Comparison of ENCODE assay signal across 32 cellular contexts in the genomic region with DNA sequence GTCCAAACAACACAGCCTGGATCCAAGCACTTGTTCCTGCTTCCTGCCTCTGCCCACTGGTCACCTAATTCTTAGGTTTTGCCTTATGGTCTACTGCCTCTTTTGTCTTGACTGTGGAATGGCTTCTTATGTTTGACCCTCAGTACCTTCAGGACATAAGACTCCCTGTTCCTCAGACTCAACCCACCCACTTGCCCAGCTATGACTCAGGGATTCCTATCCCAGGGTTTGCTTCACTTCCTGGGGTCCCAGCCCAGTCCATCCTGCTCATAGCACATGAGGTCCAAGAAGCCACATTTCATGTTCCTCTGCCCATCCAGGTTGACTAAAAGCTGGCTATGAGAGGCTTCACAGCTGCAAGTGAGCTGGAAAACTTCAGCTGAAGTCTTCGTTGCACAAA.
A peak's percentile ranks its signal among the peaks of the same experiment; 100 is the strongest.
DNase-seq lines count a peak whose midpoint lies in the region; FAIRE-seq and TF ChIP-seq lines count a peak whose summit lies in the region.
"Had no signal": no experiment of that assay in that cellular context is flagged by ENCODE, and none has a peak within 500 bp of the region (broad histone marks: within the 10 kb centered on the region; RNA-seq: fewer than 3 reads in every experiment).

No MANE protein-coding gene starts in this region.

- no peaks in the 10 kb centered on the region for H3K27me3 Mint-ChIP-seq in activated T-cell treated with anti-CD3 and anti-CD28 coated beads, Interleukin-2, amount 50 U/mL, for 24 hours

- peak overlapping the region; percentile 80 for H3K27ac ChIP-seq in VCaP
- H3K27ac ChIP-seq: A549, KMS-11 had no signal

- H3K36me3 Mint-ChIP-seq in activated T-cell treated with anti-CD3 and anti-CD28 coated beads, Interleukin-2, amount 50 U/mL, for 24 hours (ENCODE audit: low read depth) = no peaks in the 10 kb centered on the region
- H3K36me3 Mint-ChIP-seq: CD4-positive, alpha-beta memory T cell; IgD-negative memory B cell had no signal

- H3K4me1 Mint-ChIP-seq in activated T-cell treated with anti-CD3 and anti-CD28 coated beads, Interleukin-2, amount 50 U/mL, for 24 hours (ENCODE audit: low read depth) = no peaks in the 10 kb centered on the region
- H3K4me1 Mint-ChIP-seq: CD4-positive, alpha-beta memory T cell; IgD-negative memory B cell had no signal

- TF ChIP-seq POLR2A in GM12892 (IDR thresholded peaks at IDR 0.05; ENCODE audit: low read depth, low read length) = no peak

- FAIRE-seq in GM12892 (lab: Jason Lieb, UNC) = no peak
- FAIRE-seq: A549, GM12891, GM19239 had no signal

- DNase-seq in GM03348 (ENCODE audit: low spot score) (peak; percentile 40), choroid plexus epithelial cell (ENCODE audit: low read depth) (peak; percentile 28), iris pigment epithelial cell (ENCODE audit: low read depth) (peak; percentile 34), activated T-cell treated with anti-CD3 and anti-CD28 coated beads for 4 hours (no peak), GM12892 (ENCODE audit: insufficient read length) (no peak)
- no peak for DNase-seq in activated CD4-positive, alpha-beta T cell treated with anti-CD3 and anti-CD28 coated beads, Interleukin-2, amount 50 U/mL, for 48 hours
- DNase-seq in activated T-cell treated with anti-CD3 and anti-CD28 coated beads, Interleukin-2, amount 50 U/mL, for 24 hours = no peak
- DNase-seq: C1 segment of cervical spinal cord; CD4-positive, alpha-beta memory T cell; COR-L47; DMS53; GDM1; HFFc6; NCI-H1092; NCI-H1417 treated with DMSO at 0.1 percent for 48 hours; NCI-H187; NCI-H2081 treated with DMSO at 0.1 percent for 48 hours; NCI-H2171 treated with DMSO at 0.1 percent for 48 hours; NCI-H524 treated with DMSO at 0.1 percent for 48 hours; NCI-H82; NK-92 treated with Interleukin-12 subunit alpha and Interleukin-12 subunit beta, amount 100 ng/mL, for 24 hours; PC-3; SK-N-SH; SW 1271 had no signal

- TF ChIP-seq CTCF in VCaP (conservative IDR thresholded peaks at IDR 0.05) (no peak), choroid plexus epithelial cell (conservative IDR thresholded peaks at IDR 0.05; ENCODE audit: low read depth, low read length) (no peak)

- no peak overlapping the region for H3K4me3 ChIP-seq in choroid plexus epithelial cell (ENCODE audit: low read depth, low read length)
- H3K4me3 ChIP-seq: A549, GM23338, HAP-1 had no signal

- H3K9me3 Mint-ChIP-seq in activated T-cell treated with anti-CD3 and anti-CD28 coated beads, Interleukin-2, amount 50 U/mL, for 24 hours = peaks cover 7% of the 10 kb centered on the region
- H3K9me3 Mint-ChIP-seq: GM23338, HFFc6 had no signal

- H3K4me3 Mint-ChIP-seq in activated T-cell treated with anti-CD3 and anti-CD28 coated beads, Interleukin-2, amount 50 U/mL, for 24 hours = no peak overlapping the region
- H3K4me3 Mint-ChIP-seq: CD4-positive, alpha-beta memory T cell; GM23338; HFFc6; IgD-negative memory B cell had no signal

- H3K27ac Mint-ChIP-seq in activated T-cell treated with anti-CD3 and anti-CD28 coated beads, Interleukin-2, amount 50 U/mL, for 24 hours = no peak overlapping the region
- H3K27ac Mint-ChIP-seq: CD4-positive, alpha-beta memory T cell; GM23338; HFFc6; IgD-negative memory B cell had no signal

Comparison
In these comparisons a context has a peak if more than half of its experiments do, and no peak if none do; other contexts are left out.
1. DNase-seq: peak in GM03348 (single experiment), choroid plexus epithelial cell (single experiment) and iris pigment epithelial cell (single experiment); none in activated CD4-positive, alpha-beta T cell treated with anti-CD3 and anti-CD28 coated beads, Interleukin-2, amount 50 U/mL, for 48 hours (0 of 2), activated T-cell treated with anti-CD3 and anti-CD28 coated beads, Interleukin-2, amount 50 U/mL, for 24 hours (single experiment), activated T-cell treated with anti-CD3 and anti-CD28 coated beads for 4 hours (single experiment) and GM12892 (single experiment).